ENCODE assay signal across 26 cellular contexts in genomic region chr2:31802711-31803110, GRCh38.
"Had no signal": no experiment of that assay in that cellular context is flagged by ENCODE, and none has a peak within 500 bp of the region (broad histone marks: within the 10 kb centered on the region; RNA-seq: fewer than 3 reads in every experiment).

No MANE protein-coding gene starts in this region.

- H3K4me3 ChIP-seq: ascending aorta, coronary artery, dorsolateral prefrontal cortex, esophagus muscularis mucosa, gastroesophageal sphincter, heart right ventricle had no signal

- H3K27ac Mint-ChIP-seq: activated CD4-positive, alpha-beta memory T cell treated with anti-CD3 and anti-CD28 coated beads, Interleukin-2, amount 10 ng/mL, durations not matched to agents 7 days and 5 days; activated CD4-positive, alpha-beta T cell treated with anti-CD3 and anti-CD28 coated beads, Interleukin-2, amount 10 ng/mL, durations not matched to agents 7 days and 5 days; activated naive CD4-positive, alpha-beta T cell treated with anti-CD3 and anti-CD28 coated beads, Interleukin-2, amount 10 ng/mL, durations not matched to agents 7 days and 5 days; activated naive CD4-positive, alpha-beta T cell treated with anti-CD3 and anti-CD28 coated beads, Interleukin-2, amount 50 U/mL, for 72 hours; activated naive CD8-positive, alpha-beta T cell treated with anti-CD3 and anti-CD28 coated beads, Interleukin-2, amount 10 ng/mL, durations not matched to agents 7 days and 5 days; activated T-cell treated with anti-CD3 and anti-CD28 coated beads, Interleukin-2, amount 50 U/mL, for 24 hours; activated T-cell treated with anti-CD3 and anti-CD28 coated beads, Interleukin-2, amount 50 U/mL, for 72 hours; brain; dendritic cell treated with granulocyte-macrophage colony-stimulating factor and Interleukin-4, amounts not matched to agents 40 ng/mL and 50 ng/mL, for 4 days; effector memory CD8-positive, alpha-beta T cell had no signal

- H3K4me1 ChIP-seq: ascending aorta, esophagus muscularis mucosa, foreskin keratinocyte, gastroesophageal sphincter, heart right ventricle had no signal

- H3K27me3 Mint-ChIP-seq: activated naive CD8-positive, alpha-beta T cell treated with anti-CD3 and anti-CD28 coated beads, Interleukin-2, amount 10 ng/mL, durations not matched to agents 7 days and 5 days; brain had no signal

- H3K4me3 Mint-ChIP-seq: activated CD4-positive, alpha-beta memory T cell treated with anti-CD3 and anti-CD28 coated beads, Interleukin-2, amount 10 ng/mL, durations not matched to agents 7 days and 5 days; activated CD4-positive, alpha-beta T cell treated with anti-CD3 and anti-CD28 coated beads, Interleukin-2, amount 10 ng/mL, durations not matched to agents 7 days and 5 days; activated naive CD4-positive, alpha-beta T cell treated with anti-CD3 and anti-CD28 coated beads, Interleukin-2, amount 10 ng/mL, durations not matched to agents 7 days and 5 days; activated naive CD8-positive, alpha-beta T cell treated with anti-CD3 and anti-CD28 coated beads, Interleukin-2, amount 10 ng/mL, durations not matched to agents 7 days and 5 days; activated T-cell treated with anti-CD3 and anti-CD28 coated beads, Interleukin-2, amount 50 U/mL, for 24 hours; activated T-cell treated with anti-CD3 and anti-CD28 coated beads, Interleukin-2, amount 50 U/mL, for 72 hours; brain; central memory CD8-positive, alpha-beta T cell; dendritic cell treated with granulocyte-macrophage colony-stimulating factor and Interleukin-4, amounts not matched to agents 40 ng/mL and 50 ng/mL, for 4 days; effector memory CD8-positive, alpha-beta T cell had no signal

- H3K36me3 ChIP-seq: ascending aorta, esophagus muscularis mucosa, gastroesophageal sphincter, heart right ventricle had no signal

- ATAC-seq: activated naive CD4-positive, alpha-beta T cell treated with anti-CD3 and anti-CD28 coated beads, Interleukin-2, amount 50 U/mL, for 72 hours; activated T-cell treated with anti-CD3 and anti-CD28 coated beads, Interleukin-2, amount 50 U/mL, for 72 hours; effector memory CD8-positive, alpha-beta T cell; foreskin keratinocyte; gastroesophageal sphincter; heart right ventricle had no signal

- H3K9me3 Mint-ChIP-seq: activated CD4-positive, alpha-beta memory T cell treated with anti-CD3 and anti-CD28 coated beads, Interleukin-2, amount 10 ng/mL, durations not matched to agents 7 days and 5 days; effector memory CD8-positive, alpha-beta T cell had no signal

- H3K36me3 Mint-ChIP-seq: activated naive CD4-positive, alpha-beta T cell treated with anti-CD3 and anti-CD28 coated beads, Interleukin-2, amount 10 ng/mL, durations not matched to agents 7 days and 5 days; brain had no signal

- H3K4me1 Mint-ChIP-seq: activated CD4-positive, alpha-beta memory T cell treated with anti-CD3 and anti-CD28 coated beads, Interleukin-2, amount 10 ng/mL, durations not matched to agents 7 days and 5 days; brain; central memory CD8-positive, alpha-beta T cell had no signal

- H3K27ac ChIP-seq: ascending aorta, coronary artery, dorsolateral prefrontal cortex, esophagus muscularis mucosa, foreskin keratinocyte, gastroesophageal sphincter, heart right ventricle had no signal

- H3K27me3 ChIP-seq: ascending aorta, foreskin keratinocyte, gastroesophageal sphincter had no signal

- DNase-seq: activated CD4-positive, alpha-beta memory T cell treated with anti-CD3 and anti-CD28 coated beads, Interleukin-2, amount 10 ng/mL, durations not matched to agents 7 days and 5 days; activated CD4-positive, alpha-beta T cell treated with anti-CD3 and anti-CD28 coated beads for 1 hour; activated CD4-positive, alpha-beta T cell treated with anti-CD3 and anti-CD28 coated beads for 4 hours; activated CD4-positive, alpha-beta T cell treated with anti-CD3 and anti-CD28 coated beads, Interleukin-2, amount 10 ng/mL, durations not matched to agents 7 days and 5 days; activated CD4-positive, alpha-beta T cell treated with anti-CD3 and anti-CD28 coated beads, Interleukin-2, amount 50 U/mL, for 4 hours; activated CD8-positive, alpha-beta memory T cell treated with anti-CD3 and anti-CD28 coated beads, Interleukin-2, amount 50 U/mL, for 48 hours; activated gamma-delta T cell; activated naive CD4-positive, alpha-beta T cell; activated naive CD4-positive, alpha-beta T cell treated with anti-CD3 and anti-CD28 coated beads, Interleukin-2, amount 10 ng/mL, durations not matched to agents 7 days and 5 days; activated naive CD8-positive, alpha-beta T cell treated with anti-CD3 and anti-CD28 coated beads, Interleukin-2, amount 10 ng/mL, durations not matched to agents 7 days and 5 days; activated T-cell treated with anti-CD3 and anti-CD28 coated beads for 4 hours; activated T-cell treated with anti-CD3 and anti-CD28 coated beads, Interleukin-2, amount 50 U/mL, for 24 hours; activated T-cell treated with anti-CD3 and anti-CD28 coated beads, Interleukin-2, amount 50 U/mL, for 72 hours; dorsolateral prefrontal cortex; effector memory CD8-positive, alpha-beta T cell; foreskin keratinocyte; heart right ventricle; T-helper 2 cell had no signal
